In genomic region chr5:141636413-141637265, GRCh38 we compare ENCODE assay signal across 8 cellular contexts. TPM values are rescaled to one million over a fixed set of nuclear protein-coding genes. Genes with fewer than 3 reads are reported as not detected.
A peak's percentile ranks its signal among the peaks of the same experiment; 100 is the strongest.
DNase-seq lines count a peak whose midpoint lies in the region; FAIRE-seq and TF ChIP-seq lines count a peak whose summit lies in the region.

Gene HDAC3, minus strand, starts transcription at chr5:141636849. Its CDS starts 59 bp downstream, at chr5:141636790.
Gene RELL2, plus strand, starts transcription at chr5:141636997. Its CDS starts 1,229 bp downstream, at chr5:141638226.

- no peak within 1 kb of the TSS for H3K27ac ChIP-seq in SJSA1
- H3K27ac ChIP-seq in substantia nigra (ENCODE audit: low read depth, low read length, poor library complexity, severe bottlenecking) = peak within 1 kb of the TSS; percentile 80

- peak within 1 kb of the TSS; percentile 87 for H2AFZ ChIP-seq in Loucy (ENCODE audit: low read length)

- H3K9me3 ChIP-seq in Loucy (ENCODE audit: insufficient read depth, low read depth, low read length) (no peaks in the 10 kb centered on the region), SJSA1 (replicated peaks) (no peaks in the 10 kb centered on the region)

- peak within 1 kb of the TSS; percentile 93 for H3K4me2 ChIP-seq in Loucy (ENCODE audit: low read depth, low read length, poor library complexity, severe bottlenecking)

- H3K4me3 ChIP-seq in Loucy (ENCODE audit: low read length, poor library complexity, severe bottlenecking) = peak within 1 kb of the TSS; percentile 85
- H3K4me3 ChIP-seq in SJSA1 = peak within 1 kb of the TSS; percentile 67

- H3K27me3 ChIP-seq in Loucy (ENCODE audit: insufficient read depth, low read length, poor library complexity, severe bottlenecking) (no peaks in the 10 kb centered on the region), SJSA1 (replicated peaks) (no peaks in the 10 kb centered on the region)

- no peaks in the 10 kb centered on the region for H3F3A ChIP-seq in Loucy (ENCODE audit: low read depth)

- DNase-seq in ELR (ENCODE audit: low read depth) = peak; percentile 93
- DNase-seq in H4 (ENCODE audit: low spot score) = peak; percentile 78
- DNase-seq in SJSA1 (ENCODE audit: low read depth in 1 of 2, low spot score in 2 of 2) = peak; percentile 95 to 97
- DNase-seq in activated gamma-delta T cell treated with anti-CD3 and anti-CD28 coated beads, Interleukin-2, amount 50 U/mL, for 16 hours (ENCODE audit: low read depth) = peak; percentile 87
- peak; percentile 97 to 99 for DNase-seq in frontal cortex (ENCODE audit: low spot score in 2 of 2)
- peak; percentile 50 for DNase-seq in non-pigmented ciliary epithelial cell (ENCODE audit: low read depth)
- peak; percentile 44 to 97 (median 88) for DNase-seq in substantia nigra (lab: John Stamatoyannopoulos, UW)

- no peaks in the 10 kb centered on the region for H3K9me2 ChIP-seq in Loucy (replicated peaks; ENCODE audit: low read depth, low read length)

- peaks cover 45% of the 10 kb centered on the region for H3K79me2 ChIP-seq in Loucy (ENCODE audit: insufficient read depth, low read length)

- H3K36me3 ChIP-seq in Loucy (ENCODE audit: insufficient read depth, low read length) = no peaks in the 10 kb centered on the region
- H3K36me3 ChIP-seq in SJSA1 = peaks cover 44% of the 10 kb centered on the region

- H3K4me1 ChIP-seq in Loucy (ENCODE audit: insufficient read depth, low read length, poor library complexity, severe bottlenecking) = peaks cover 43% of the 10 kb centered on the region
- H3K4me1 ChIP-seq in SJSA1 (replicated peaks) = peaks cover 28% of the 10 kb centered on the region

- H3K9ac ChIP-seq in Loucy (ENCODE audit: low read depth, low read length, poor library complexity, severe bottlenecking) = peak within 1 kb of the TSS; percentile 86

- H4K20me1 ChIP-seq in Loucy (ENCODE audit: insufficient read depth, low read length, poor library complexity, severe bottlenecking) = peaks cover 23% of the 10 kb centered on the region

- TF ChIP-seq CTCF in Loucy (conservative IDR thresholded peaks at IDR 0.05; ENCODE audit: low read length) = no peak

- no peak for FAIRE-seq in frontal cortex (lab: Jason Lieb, UNC)

RNA-seq across cellular contexts. Expression of gene HDAC3, which starts in this region (rescaled TPM):
- 76.5 and 82.1 TPM in 2 replicates for total RNA-seq in H4 (2014; rRNA removed; shearing (Covaris generic))
- total RNA-seq in SJSA1 (2014; rRNA removed; shearing (Covaris generic)) = 85.9 and 93.9 TPM in 2 replicates
- total RNA-seq in frontal cortex = 44.8 TPM

RNA-seq across cellular contexts. Expression of gene RELL2, which starts in this region (rescaled TPM):
- 4.5 and 8.4 TPM in 2 replicates for total RNA-seq in H4 (2014; rRNA removed; shearing (Covaris generic))
- total RNA-seq in SJSA1 (2014; rRNA removed; shearing (Covaris generic)) = 5.8 and 10.1 TPM in 2 replicates
- total RNA-seq in frontal cortex = 7.3 TPM
